Comparison of ENCODE assay signal across 11 cellular contexts in genomic region chr4:142815834-142816233, GRCh38. TPM values are rescaled to one million over a fixed set of nuclear protein-coding genes. Genes with fewer than 3 reads are reported as not detected.
DNase-seq lines count a peak whose midpoint lies in the region; TF ChIP-seq lines count a peak whose summit lies in the region.
"Had no signal": no experiment of that assay in that cellular context is flagged by ENCODE, and none has a peak within 500 bp of the region (broad histone marks: within the 10 kb centered on the region; RNA-seq: fewer than 3 reads in every experiment).

No MANE protein-coding gene starts in this region.

- H3K4me3 ChIP-seq in mammary epithelial cell (replicated peaks in 1 of 3; ENCODE audit: insufficient read depth in 1 of 3, low read depth in 2 of 3, low read length in 3 of 3), result no peak overlapping the region
- H3K4me3 ChIP-seq in skeletal muscle cell (ENCODE audit: low read depth, low read length), result no peak overlapping the region

- no peaks in the 10 kb centered on the region for H3K36me3 ChIP-seq in mammary epithelial cell (ENCODE audit: insufficient read depth, low read length)

- in situ Hi-C loops in mammary epithelial cell (cut with MboI; ENCODE audit: low sequenced_read_pairs in 2 of 2), result no loop called here

- no peak overlapping the region for H3K27ac Mint-ChIP-seq in activated T-helper 1 cell treated with anti-CD3 and anti-CD28 coated beads, Interleukin-12 subunit alpha, Interleukin-12 subunit beta, Interleukin-2, Interleukin-4 antibody, amounts not matched to agents 30 ng/mL and 10 ng/mL and 1 ng/mL, durations not matched to agents 14 hours and 24 hours and 36 hours
- H3K27ac Mint-ChIP-seq: memory B cell had no signal

- no peaks in the 10 kb centered on the region for H3K27me3 ChIP-seq in mammary epithelial cell (ENCODE audit: insufficient read depth, low read length)

- CTCF ChIA-PET in mammary epithelial cell (lab: Charles Lee; ENCODE audit: low non-redundant PET), result no interaction called here

- no peaks in the 10 kb centered on the region for H3K9me3 ChIP-seq in mammary epithelial cell (replicated peaks; ENCODE audit: insufficient read depth, low read length)

- peak overlapping the region; percentile 20 for H3K27ac ChIP-seq in mammary epithelial cell (ENCODE audit: insufficient read depth, low read depth, low read length)

- no peak for TF ChIP-seq CTCF in mammary epithelial cell (conservative IDR thresholded peaks at IDR 0.05 in 1 of 2, IDR thresholded peaks at IDR 0.05 in 1 of 2; ENCODE audit: extremely low read depth in 1 of 2, insufficient read depth in 1 of 2, low read depth in 1 of 2, low read length in 2 of 2)

- dilution Hi-C loops in mammary epithelial cell (cut with HindIII; ENCODE audit: low sequenced_read_pairs), result no loop called here

- no peaks in the 10 kb centered on the region for H3K27me3 Mint-ChIP-seq in activated T-helper 1 cell treated with anti-CD3 and anti-CD28 coated beads, Interleukin-12 subunit alpha, Interleukin-12 subunit beta, Interleukin-2, Interleukin-4 antibody, amounts not matched to agents 30 ng/mL and 10 ng/mL and 1 ng/mL, durations not matched to agents 14 hours and 24 hours and 36 hours (ENCODE audit: insufficient read depth)
- H3K27me3 Mint-ChIP-seq: memory B cell had no signal

- WGBS in mammary epithelial cell (ENCODE audit: low coverage, missing lambda C conversion rate), result 23% methylated on average over 1 of the region's 1 CpG

- no TSS peak for BruUV-seq in mammary epithelial cell (replicated peaks; lab: Mats Ljungman, UMichigan)

- H4K20me1 ChIP-seq in mammary epithelial cell (ENCODE audit: insufficient read depth, low read length), result no peaks in the 10 kb centered on the region

- H3K36me3 Mint-ChIP-seq in activated T-helper 1 cell treated with anti-CD3 and anti-CD28 coated beads, Interleukin-12 subunit alpha, Interleukin-12 subunit beta, Interleukin-2, Interleukin-4 antibody, amounts not matched to agents 30 ng/mL and 10 ng/mL and 1 ng/mL, durations not matched to agents 14 hours and 24 hours and 36 hours (ENCODE audit: low read depth), result no peaks in the 10 kb centered on the region
- H3K36me3 Mint-ChIP-seq: memory B cell had no signal

- H3K9ac ChIP-seq in mammary epithelial cell (ENCODE audit: insufficient read depth, low read length), result no peak overlapping the region

- no peak overlapping the region for H3K4me3 Mint-ChIP-seq in activated T-helper 1 cell treated with anti-CD3 and anti-CD28 coated beads, Interleukin-12 subunit alpha, Interleukin-12 subunit beta, Interleukin-2, Interleukin-4 antibody, amounts not matched to agents 30 ng/mL and 10 ng/mL and 1 ng/mL, durations not matched to agents 14 hours and 24 hours and 36 hours
- H3K4me3 Mint-ChIP-seq: memory B cell had no signal

- DNase-seq in H4 (ENCODE audit: low spot score), result peak; percentile 51
- DNase-seq in OCI-M1 (lab: John Stamatoyannopoulos, UW), result peak; percentile 24
- peak; percentile 63 for DNase-seq in mammary epithelial cell
- DNase-seq in skeletal muscle cell (ENCODE audit: low read depth), result peak; percentile 65
- no peak for DNase-seq in activated T-helper 1 cell treated with anti-CD3 and anti-CD28 coated beads, Interleukin-12 subunit alpha, Interleukin-12 subunit beta, Interleukin-2, Interleukin-4 antibody, amounts not matched to agents 30 ng/mL and 10 ng/mL and 1 ng/mL, durations not matched to agents 14 hours and 24 hours and 36 hours (ENCODE audit: low spot score)
- DNase-seq in T1000 (lab: John Stamatoyannopoulos, UW), result no peak
- DNase-seq in NCI-H1694 (lab: John Stamatoyannopoulos, UW), result no peak
- no peak for DNase-seq in cortex of kidney (lab: John Stamatoyannopoulos, UW)
- DNase-seq: NCI-H1436 treated with DMSO at 0.1 percent for 48 hours, T-helper 9 cell had no signal

- H3K4me2 ChIP-seq in mammary epithelial cell (ENCODE audit: insufficient read depth, low read depth, low read length), result no peak overlapping the region

- no peaks in the 10 kb centered on the region for H3K79me2 ChIP-seq in mammary epithelial cell (ENCODE audit: insufficient read depth, low read length)

- no peak overlapping the region for H2AFZ ChIP-seq in mammary epithelial cell (ENCODE audit: low read depth, low read length)

- peaks cover 12% of the 10 kb centered on the region for H3K4me1 ChIP-seq in mammary epithelial cell (ENCODE audit: insufficient read depth, low read length)

- peaks cover 31% of the 10 kb centered on the region for H3K4me1 Mint-ChIP-seq in activated T-helper 1 cell treated with anti-CD3 and anti-CD28 coated beads, Interleukin-12 subunit alpha, Interleukin-12 subunit beta, Interleukin-2, Interleukin-4 antibody, amounts not matched to agents 30 ng/mL and 10 ng/mL and 1 ng/mL, durations not matched to agents 14 hours and 24 hours and 36 hours (ENCODE audit: low read depth)
- H3K4me1 Mint-ChIP-seq: memory B cell had no signal

- intact Hi-C loops in mammary epithelial cell (cut with micrococcal nuclease), result no loop called here
- intact Hi-C loops in activated T-helper 1 cell treated with anti-CD3 and anti-CD28 coated beads, Interleukin-12 subunit alpha, Interleukin-12 subunit beta, Interleukin-2, Interleukin-4 antibody, amounts not matched to agents 30 ng/mL and 10 ng/mL and 1 ng/mL, durations not matched to agents 14 hours and 24 hours and 36 hours (cut with micrococcal nuclease), result loop anchor here (1.0 to 5.0 kb wide), 3 partner anchors 8 to 464 kb away; partner anchors contain the start of gene INPP4B

- H3K9me3 Mint-ChIP-seq in activated T-helper 1 cell treated with anti-CD3 and anti-CD28 coated beads, Interleukin-12 subunit alpha, Interleukin-12 subunit beta, Interleukin-2, Interleukin-4 antibody, amounts not matched to agents 30 ng/mL and 10 ng/mL and 1 ng/mL, durations not matched to agents 14 hours and 24 hours and 36 hours, result no peaks in the 10 kb centered on the region

RNA-seq across cellular contexts. Expression of gene INPP4B, which starts 30.3 kb away (rescaled TPM):
- 6.0 and 8.0 TPM in 2 replicates for total RNA-seq in H4 (2014; rRNA removed; shearing (Covaris generic))
- total RNA-seq in mammary epithelial cell, result 10 to 100 TPM; 80.0 to 87.2 TPM
- polyA plus RNA-seq in mammary epithelial cell, result 38.5 TPM
- 100 TPM for polyA minus RNA-seq in mammary epithelial cell
- 16.8 and 19.3 TPM in 2 replicates for total RNA-seq in activated T-helper 1 cell treated with anti-CD3 and anti-CD28 coated beads, Interleukin-12 subunit alpha, Interleukin-12 subunit beta, Interleukin-2, Interleukin-4 antibody, amounts not matched to agents 30 ng/mL and 10 ng/mL and 1 ng/mL, durations not matched to agents 14 hours and 24 hours and 36 hours

Comparison
In these comparisons a context has a peak if more than half of its experiments do, and no peak if none do; other contexts are left out.
1. DNase-seq: peak in H4 (single experiment), OCI-M1 (single experiment), mammary epithelial cell (single experiment) and skeletal muscle cell (single experiment); none in activated T-helper 1 cell treated with anti-CD3 and anti-CD28 coated beads, Interleukin-12 subunit alpha, Interleukin-12 subunit beta, Interleukin-2, Interleukin-4 antibody, amounts not matched to agents 30 ng/mL and 10 ng/mL and 1 ng/mL, durations not matched to agents 14 hours and 24 hours and 36 hours (single experiment), T1000 (single experiment), NCI-H1694 (single experiment) and cortex of kidney (single experiment).